Comparison of ENCODE assay signal across 8 cellular contexts in the genomic region with DNA sequence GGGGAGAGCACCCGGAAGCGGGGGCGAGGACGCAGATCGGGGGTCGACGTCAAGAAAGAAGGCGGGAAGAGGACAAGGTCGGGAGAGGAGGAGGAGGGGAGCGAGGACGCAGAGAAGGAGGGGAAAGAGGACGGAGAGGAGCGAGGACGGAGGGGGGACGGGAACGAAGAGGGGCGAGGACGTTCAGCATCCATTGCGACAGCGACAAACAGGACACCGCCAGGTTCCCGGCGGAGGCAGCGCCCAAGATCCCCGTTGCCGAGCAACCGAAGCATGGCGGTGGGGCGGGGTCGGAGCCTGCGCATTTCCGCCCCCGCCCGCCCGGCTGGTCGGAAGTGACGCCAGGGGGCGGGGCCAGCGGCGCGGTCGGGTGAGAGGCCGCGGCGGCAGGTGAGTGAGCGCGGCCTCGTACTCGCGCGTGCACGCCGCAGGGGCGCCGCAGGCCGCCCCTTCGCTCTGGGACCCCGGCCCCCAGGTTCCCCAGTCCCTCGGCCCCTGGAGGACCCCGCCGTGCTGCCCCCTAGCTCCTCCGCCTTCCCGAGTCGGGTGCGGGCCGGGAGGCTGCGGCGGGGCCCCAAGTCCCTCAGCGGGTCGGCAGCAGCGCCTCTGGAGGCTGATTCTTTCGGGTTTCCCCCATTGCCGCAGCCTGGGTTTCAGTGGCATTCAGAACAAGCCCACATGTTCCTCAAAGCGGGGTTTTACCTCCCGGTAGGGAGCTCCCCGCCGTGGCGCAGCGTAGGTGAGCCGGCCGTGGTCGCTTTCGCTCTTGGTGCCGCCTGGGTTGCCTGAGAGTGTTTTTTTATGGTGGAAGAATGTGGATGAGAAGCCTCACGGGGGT. TPM values are rescaled to one million over a fixed set of nuclear protein-coding genes. Genes with fewer than 3 reads are reported as not detected.
A peak's percentile ranks its signal among the peaks of the same experiment; 100 is the strongest.
DNase-seq lines count a peak whose midpoint lies in the region; ATAC-seq, FAIRE-seq and TF ChIP-seq lines count a peak whose summit lies in the region.

A gene with protein sequence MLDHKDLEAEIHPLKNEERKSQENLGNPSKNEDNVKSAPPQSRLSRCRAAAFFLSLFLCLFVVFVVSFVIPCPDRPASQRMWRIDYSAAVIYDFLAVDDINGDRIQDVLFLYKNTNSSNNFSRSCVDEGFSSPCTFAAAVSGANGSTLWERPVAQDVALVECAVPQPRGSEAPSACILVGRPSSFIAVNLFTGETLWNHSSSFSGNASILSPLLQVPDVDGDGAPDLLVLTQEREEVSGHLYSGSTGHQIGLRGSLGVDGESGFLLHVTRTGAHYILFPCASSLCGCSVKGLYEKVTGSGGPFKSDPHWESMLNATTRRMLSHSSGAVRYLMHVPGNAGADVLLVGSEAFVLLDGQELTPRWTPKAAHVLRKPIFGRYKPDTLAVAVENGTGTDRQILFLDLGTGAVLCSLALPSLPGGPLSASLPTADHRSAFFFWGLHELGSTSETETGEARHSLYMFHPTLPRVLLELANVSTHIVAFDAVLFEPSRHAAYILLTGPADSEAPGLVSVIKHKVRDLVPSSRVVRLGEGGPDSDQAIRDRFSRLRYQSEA (plus strand): TSS at position 354 of the 838 bp plus-strand sequence. CDS start 19,593 bp downstream, outside the sequence.

- H3K27me3 ChIP-seq in right atrium auricular region = no peaks in the 10 kb centered on the region

- H3K4me3 ChIP-seq in right atrium auricular region = peak within 1 kb of the TSS; percentile 87

- peaks cover 13% of the 10 kb centered on the region for H3K4me1 Mint-ChIP-seq in T-helper 17 cell

- peaks cover 0 to 19% of the 10 kb centered on the region in 2 donors for H3K4me1 ChIP-seq in right atrium auricular region

- peak within 1 kb of the TSS; percentile 98 to 99 for H3K27ac ChIP-seq in right atrium auricular region

- peak within 1 kb of the TSS; percentile 94 for H3K4me3 Mint-ChIP-seq in T-helper 17 cell

- ATAC-seq in GM18502 (IDR thresholded peaks at IDR 0.05; ENCODE audit: poor library complexity, unreplicated experiment) (peak; percentile 82), HG02943 (IDR thresholded peaks at IDR 0.05; ENCODE audit: low read depth, unreplicated experiment) (peak; percentile 71), T-helper 17 cell (peak; percentile 90)

- peak in 1 of 2 donors; percentile 50 for TF ChIP-seq CTCF in right atrium auricular region (IDR thresholded peaks at IDR 0.05)

- H3K27ac Mint-ChIP-seq in T-helper 17 cell = peak within 1 kb of the TSS; percentile 99

- H3K27me3 Mint-ChIP-seq in T-helper 17 cell = no peaks in the 10 kb centered on the region

- DNase-seq in NCI-H187 (lab: John Stamatoyannopoulos, UW) (peak; percentile 95 to 97), T-helper 17 cell (peak; percentile 93 to 98 (median 94)), amygdala (lab: John Stamatoyannopoulos, UW) (peak; percentile 47 to 93 (median 80)), right atrium auricular region (ENCODE audit: low spot score) (peak; percentile 95), pulmonary artery endothelial cell (ENCODE audit: low read depth, low spot score) (peak; percentile 52), urothelium cell line (ENCODE audit: low spot score) (peak; percentile 95)

- FAIRE-seq in urothelium cell line (lab: Jason Lieb, UNC) = no peak

- H3K9me3 ChIP-seq in T-helper 17 cell (ENCODE audit: control insufficient read depth, low read length, poor library complexity, severe bottlenecking) = no peaks in the 10 kb centered on the region
- no peaks in the 10 kb centered on the region for H3K9me3 ChIP-seq in right atrium auricular region

- H3K36me3 ChIP-seq in right atrium auricular region = no peaks in the 10 kb centered on the region

- H3K36me3 Mint-ChIP-seq in T-helper 17 cell (ENCODE audit: low read depth) = no peaks in the 10 kb centered on the region

RNA-seq across cellular contexts. Expression of the gene that starts here (rescaled TPM):
- total RNA-seq in T-helper 17 cell = 10 to 100 TPM; 20.8 to 21.2 TPM
- 100 to 1,000 TPM; 141 to 227 TPM for total RNA-seq in right atrium auricular region
- total RNA-seq in pulmonary artery endothelial cell = 49.5 and 54.3 TPM in 2 replicates

Comparison
In these comparisons a context has a peak if more than half of its experiments do, and no peak if none do; other contexts are left out.
1. Peak in every context shown above with its lines: DNase-seq, ATAC-seq, H3K4me3 ChIP-seq and H3K27ac ChIP-seq.